12 cellular contexts compared by ENCODE assay signal in genomic region chr12:105741786-105742566, GRCh38.
DNase-seq lines count a peak whose midpoint lies in the region; ATAC-seq and TF ChIP-seq lines count a peak whose summit lies in the region.
"Had no signal": no experiment of that assay in that cellular context is flagged by ENCODE, and none has a peak within 500 bp of the region (broad histone marks: within the 10 kb centered on the region; RNA-seq: fewer than 3 reads in every experiment).

No MANE protein-coding gene starts in this region.

- DNase-seq in GM04503 (ENCODE audit: low read depth) (peak; percentile 85), skeletal muscle cell (ENCODE audit: low read depth) (peak; percentile 82), ACHN (no peak)
- DNase-seq in activated naive CD4-positive, alpha-beta T cell treated with anti-CD3 and anti-CD28 coated beads, Interleukin-2, amount 50 U/mL, for 72 hours (ENCODE audit: low spot score in 2 of 2), result no peak
- DNase-seq: activated T-cell treated with anti-CD3 and anti-CD28 coated beads, Interleukin-2, amount 50 U/mL, for 48 hours; naive B cell; NCI-H2081 treated with DMSO at 0.1 percent for 48 hours had no signal

- ATAC-seq in gastroesophageal sphincter, result peak; percentile 39
- no peak for ATAC-seq in GM19467 (IDR thresholded peaks at IDR 0.05; ENCODE audit: unreplicated experiment)
- no peak for ATAC-seq in GM19455 (IDR thresholded peaks at IDR 0.05; ENCODE audit: unreplicated experiment)
- ATAC-seq in activated naive CD4-positive, alpha-beta T cell treated with anti-CD3 and anti-CD28 coated beads, Interleukin-2, amount 50 U/mL, for 72 hours, result no peak

- TF ChIP-seq CTCF in gastroesophageal sphincter (IDR thresholded peaks at IDR 0.05), result no peak

- H3K27ac ChIP-seq in angular gyrus (ENCODE audit: low read depth, low read length) (peak overlapping the region; percentile 64), gastroesophageal sphincter (no peak overlapping the region)

- peaks cover 5 to 30% (median 8%) of the 10 kb centered on the region in 3 donors for H3K4me1 ChIP-seq in gastroesophageal sphincter

- WGBS in gastroesophageal sphincter (ENCODE audit: low coverage in 1 of 2), 2 donors, result 6 to 63% methylated on average over 5 of the region's 9 CpGs

- no peak for TF ChIP-seq EP300 in gastroesophageal sphincter (IDR thresholded peaks at IDR 0.05)

- TF ChIP-seq POLR2A in gastroesophageal sphincter (IDR thresholded peaks at IDR 0.05), result no peak

- H3K9me3 ChIP-seq in gastroesophageal sphincter, result no peaks in the 10 kb centered on the region

- H3K36me3 Mint-ChIP-seq in activated naive CD4-positive, alpha-beta T cell treated with anti-CD3 and anti-CD28 coated beads, Interleukin-2, amount 50 U/mL, for 72 hours, result no peaks in the 10 kb centered on the region
- H3K36me3 Mint-ChIP-seq: naive B cell had no signal

- H3K9me3 Mint-ChIP-seq in activated naive CD4-positive, alpha-beta T cell treated with anti-CD3 and anti-CD28 coated beads, Interleukin-2, amount 50 U/mL, for 72 hours, result no peaks in the 10 kb centered on the region
- H3K9me3 Mint-ChIP-seq: naive B cell; T-helper 2 cell treated with Interferon-gamma antibody and Interleukin-4, amounts not matched to agents 5 μg/mL and 100 μg/mL, for 36 hours had no signal

- H3K36me3 ChIP-seq in gastroesophageal sphincter, result no peaks in the 10 kb centered on the region

- H3K4me3 ChIP-seq in gastroesophageal sphincter (no peak overlapping the region), skeletal muscle cell (ENCODE audit: low read depth, low read length) (no peak overlapping the region)

- H3K27ac Mint-ChIP-seq in activated naive CD4-positive, alpha-beta T cell treated with anti-CD3 and anti-CD28 coated beads, Interleukin-2, amount 50 U/mL, for 72 hours, result no peak overlapping the region
- H3K27ac Mint-ChIP-seq: naive B cell; T-helper 2 cell treated with Interferon-gamma antibody and Interleukin-4, amounts not matched to agents 5 μg/mL and 100 μg/mL, for 36 hours had no signal

- in situ Hi-C loops in ACHN (cut with HindIII; ENCODE audit: low pct_ligation_motif_present, low pct_unique_long_range_greater_than_20kb, low sequenced_read_pairs), result no loop called here

- H3K27me3 ChIP-seq in gastroesophageal sphincter, result no peaks in the 10 kb centered on the region

Comparison
In these comparisons a context has a peak if more than half of its experiments do, and no peak if none do; other contexts are left out.
1. DNase-seq: peak in GM04503 (single experiment) and skeletal muscle cell (single experiment); none in activated naive CD4-positive, alpha-beta T cell treated with anti-CD3 and anti-CD28 coated beads, Interleukin-2, amount 50 U/mL, for 72 hours (0 of 2) and ACHN (single experiment).